Comparison of ENCODE assay signal across 10 cellular contexts in genomic region chr20:33516882-33517281, GRCh38. TPM values are rescaled to one million over a fixed set of nuclear protein-coding genes. Genes with fewer than 3 reads are reported as not detected.
A peak's percentile ranks its signal among the peaks of the same experiment; 100 is the strongest.
DNase-seq lines count a peak whose midpoint lies in the region; ATAC-seq, FAIRE-seq and TF ChIP-seq lines count a peak whose summit lies in the region.
"Had no signal": no experiment of that assay in that cellular context is flagged by ENCODE, and none has a peak within 500 bp of the region (broad histone marks: within the 10 kb centered on the region; RNA-seq: fewer than 3 reads in every experiment).

No MANE protein-coding gene starts in this region.

- no peaks in the 10 kb centered on the region for H3K27me3 Mint-ChIP-seq in WTC11 (ENCODE audit: low read depth)

- TF ChIP-seq POLR2A in upper lobe of left lung (IDR thresholded peaks at IDR 0.05): no peak

- H3K9me3 ChIP-seq in small intestine (ENCODE audit: control insufficient read depth, low read depth): no peaks in the 10 kb centered on the region
- H3K9me3 ChIP-seq in upper lobe of left lung: no peaks in the 10 kb centered on the region

- no peak overlapping the region for H3K4me3 ChIP-seq in ACC112 (ENCODE audit: low read depth, low read length)
- no peak overlapping the region for H3K4me3 ChIP-seq in small intestine (ENCODE audit: low read depth in 1 of 2, low read length in 2 of 2)
- H3K4me3 ChIP-seq in upper lobe of left lung: no peak overlapping the region

- H3K27me3 ChIP-seq in ACC112 (ENCODE audit: insufficient read depth, low read length) (no peaks in the 10 kb centered on the region), small intestine (ENCODE audit: control insufficient read depth in 2 of 2, insufficient read depth in 2 of 2, low read length in 2 of 2) (no peaks in the 10 kb centered on the region), upper lobe of left lung (no peaks in the 10 kb centered on the region)

- H3K36me3 ChIP-seq in ACC112 (ENCODE audit: insufficient read depth, low read length) (no peaks in the 10 kb centered on the region), small intestine (ENCODE audit: control insufficient read depth in 2 of 2, insufficient read depth in 2 of 2, low read length in 2 of 2) (no peaks in the 10 kb centered on the region), upper lobe of left lung (no peaks in the 10 kb centered on the region)

- no peaks in the 10 kb centered on the region for H3K36me3 Mint-ChIP-seq in WTC11

- no peaks in the 10 kb centered on the region for H3K9me3 Mint-ChIP-seq in WTC11

- POLR2A ChIA-PET in WTC11 (lab: Charles Lee): interaction anchor here (0.6 kb wide), 1 partner anchor 940 kb away, joined by 4 read pairs; no protein-coding TSS in a partner anchor

- TF ChIP-seq CTCF in WTC11 (IDR thresholded peaks at IDR 0.05) (no peak), upper lobe of left lung (IDR thresholded peaks at IDR 0.05) (no peak)

- H3K4me3 Mint-ChIP-seq in WTC11: no peak overlapping the region

- CTCF ChIA-PET in WTC11 (lab: Charles Lee): interaction anchor here (0.7 to 1.2 kb wide), 4 partner anchors 56 to 151 kb away, joined by 3 to 5 read pairs (median 4); no protein-coding TSS in a partner anchor

- no peak for ATAC-seq in WTC11
- no peak for ATAC-seq in upper lobe of left lung (ENCODE audit: low FRiP score in 2 of 2)

- DNase-seq in EL: peak; percentile 3
- DNase-seq in WTC11 (ENCODE audit: low spot score): no peak
- peak; percentile 26 for DNase-seq in iris pigment epithelial cell (ENCODE audit: low read depth)
- no peak for DNase-seq in small intestine
- no peak for DNase-seq in upper lobe of left lung
- DNase-seq in UCSD-AML1 (lab: John Stamatoyannopoulos, UW; ENCODE audit: unreplicated experiment): no peak
- DNase-seq in frontal cortex (ENCODE audit: low spot score in 2 of 2): no peak
- DNase-seq: NCI-H82 had no signal

- no peak for TF ChIP-seq EP300 in upper lobe of left lung (IDR thresholded peaks at IDR 0.05)

- 20 to 45% (median 21%) methylated on average over 1 of the region's 1 CpG for WGBS in small intestine, 3 donors
- WGBS in upper lobe of left lung, 2 donors: 32 to 34% methylated on average over 1 of the region's 1 CpG

- no peak overlapping the region for H2AFZ ChIP-seq in ACC112 (ENCODE audit: low read length, unreplicated experiment)

- peaks cover 9% of the 10 kb centered on the region for H3K4me1 Mint-ChIP-seq in WTC11

- no peak for FAIRE-seq in small intestine (lab: Jason Lieb, UNC)
- FAIRE-seq in frontal cortex (lab: Jason Lieb, UNC): no peak
- FAIRE-seq: keratinocyte had no signal

- H3K79me2 ChIP-seq in ACC112 (ENCODE audit: control insufficient read depth, insufficient read depth, low read length, unreplicated experiment): peaks cover 6% of the 10 kb centered on the region

- H3K4me1 ChIP-seq in ACC112 (ENCODE audit: control insufficient read depth, insufficient read depth, low read length, unreplicated experiment) (peaks cover 14% of the 10 kb centered on the region), small intestine (ENCODE audit: control insufficient read depth in 2 of 2, insufficient read depth in 1 of 2, low read depth in 1 of 2, low read length in 1 of 2) (peaks cover 0 to 2% of the 10 kb centered on the region in 2 donors), upper lobe of left lung (peaks cover 0 to 10% (median 4%) of the 10 kb centered on the region in 4 donors)

- H3K27ac Mint-ChIP-seq in WTC11: peak overlapping the region; percentile 61

- H3K27ac ChIP-seq in ACC112 (ENCODE audit: low read depth, low read length): peak overlapping the region; percentile 19; the same call in 1 of the 2 replicates
- no peak overlapping the region for H3K27ac ChIP-seq in small intestine (ENCODE audit: low read depth in 1 of 2, low read length in 1 of 2)
- H3K27ac ChIP-seq in upper lobe of left lung: no peak overlapping the region

TF ChIP-seq in WTC11, 78 proteins besides CTCF, POLR2A, EP300 and RAD21:
- no peak for TF ChIP-seq NFATC4 (CRISPR knock-in tag; IDR thresholded peaks at IDR 0.05)
- no peak for TF ChIP-seq MAX (CRISPR knock-in tag; IDR thresholded peaks at IDR 0.05)
- TF ChIP-seq ETV6 (CRISPR knock-in tag; IDR thresholded peaks at IDR 0.05): no peak
- TF ChIP-seq SOX15 (CRISPR knock-in tag; IDR thresholded peaks at IDR 0.05): no peak
- TF ChIP-seq ZNF281 (CRISPR knock-in tag; IDR thresholded peaks at IDR 0.05): no peak
- no peak for TF ChIP-seq ZNF671 (CRISPR knock-in tag; IDR thresholded peaks at IDR 0.05)
- no peak for TF ChIP-seq SP1 (CRISPR knock-in tag; conservative IDR thresholded peaks at IDR 0.05)
- no peak for TF ChIP-seq EMX1 (CRISPR knock-in tag; IDR thresholded peaks at IDR 0.05)
- TF ChIP-seq ATF1 (CRISPR knock-in tag; IDR thresholded peaks at IDR 0.05): no peak
- no peak for TF ChIP-seq ARID4B (CRISPR knock-in tag; IDR thresholded peaks at IDR 0.05; ENCODE audit: borderline replicate concordance)
- no peak for TF ChIP-seq NR3C1 (CRISPR knock-in tag; conservative IDR thresholded peaks at IDR 0.05; ENCODE audit: low read depth)
- no peak for TF ChIP-seq ZNF396 (CRISPR knock-in tag; IDR thresholded peaks at IDR 0.05; ENCODE audit: borderline replicate concordance)

RNA-seq across cellular contexts. Expression of gene CBFA2T2, which starts 27.0 kb away (rescaled TPM):
- total RNA-seq in WTC11 (2021) (22.1 to 23.8 TPM (median 23.5 TPM) in 3 replicates), upper lobe of left lung (10 to 100 TPM; 10.0 to 35.6 (median 16.2) TPM), frontal cortex (24.9 TPM)
- 1 to 10 TPM; 6.5 to 10.0 (median 8.5) TPM for polyA plus RNA-seq in small intestine

Comparison
In these comparisons a context has a peak if more than half of its experiments do, and no peak if none do; other contexts are left out.
1. DNase-seq: peak in EL (single experiment) and iris pigment epithelial cell (single experiment); none in WTC11 (single experiment), small intestine (single experiment), upper lobe of left lung (0 of 2), UCSD-AML1 (single experiment) and frontal cortex (0 of 2).